ENCODE assay signal across 1 cellular context in the genomic region with DNA sequence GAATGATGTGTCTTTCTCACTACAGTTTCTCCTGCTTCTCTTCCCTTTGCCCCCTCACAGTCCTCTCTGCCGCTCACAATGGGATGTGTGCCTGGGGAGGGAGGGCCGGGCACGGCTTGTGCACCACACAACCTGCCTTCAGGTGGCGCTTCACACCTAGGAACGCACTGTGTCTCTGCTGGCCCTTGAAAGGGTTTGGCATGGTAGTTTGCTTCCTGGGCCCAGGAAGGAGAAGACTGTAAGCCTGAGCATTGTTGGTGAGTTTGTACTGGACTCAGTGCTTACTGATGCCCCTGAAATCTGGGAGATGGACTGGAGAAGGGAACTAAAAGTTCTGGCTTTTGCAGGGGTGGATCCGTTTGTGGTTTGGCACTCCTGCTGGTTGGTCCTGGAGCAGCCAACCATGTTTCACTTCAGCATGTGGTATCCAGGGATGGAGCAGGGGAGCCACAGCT.
TF ChIP-seq lines count a peak whose summit lies in the region.

No MANE protein-coding gene starts in this region.

TF ChIP-seq in HepG2, 621 proteins besides CTCF, POLR2A, EP300 and RAD21 (continued from another document and continues in another):
- TF ChIP-seq, protein P1, sequence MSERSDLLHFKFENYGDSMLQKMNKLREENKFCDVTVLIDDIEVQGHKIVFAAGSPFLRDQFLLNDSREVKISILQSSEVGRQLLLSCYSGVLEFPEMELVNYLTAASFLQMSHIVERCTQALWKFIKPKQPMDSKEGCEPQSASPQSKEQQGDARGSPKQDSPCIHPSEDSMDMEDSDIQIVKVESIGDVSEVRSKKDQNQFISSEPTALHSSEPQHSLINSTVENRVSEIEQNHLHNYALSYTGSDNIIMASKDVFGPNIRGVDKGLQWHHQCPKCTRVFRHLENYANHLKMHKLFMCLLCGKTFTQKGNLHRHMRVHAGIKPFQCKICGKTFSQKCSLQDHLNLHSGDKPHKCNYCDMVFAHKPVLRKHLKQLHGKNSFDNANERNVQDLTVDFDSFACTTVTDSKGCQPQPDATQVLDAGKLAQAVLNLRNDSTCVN (CRISPR knock-in tag; IDR thresholded peaks at IDR 0.05; ENCODE audit: borderline replicate concordance) = peak; percentile 81
- TF ChIP-seq, protein P2, sequence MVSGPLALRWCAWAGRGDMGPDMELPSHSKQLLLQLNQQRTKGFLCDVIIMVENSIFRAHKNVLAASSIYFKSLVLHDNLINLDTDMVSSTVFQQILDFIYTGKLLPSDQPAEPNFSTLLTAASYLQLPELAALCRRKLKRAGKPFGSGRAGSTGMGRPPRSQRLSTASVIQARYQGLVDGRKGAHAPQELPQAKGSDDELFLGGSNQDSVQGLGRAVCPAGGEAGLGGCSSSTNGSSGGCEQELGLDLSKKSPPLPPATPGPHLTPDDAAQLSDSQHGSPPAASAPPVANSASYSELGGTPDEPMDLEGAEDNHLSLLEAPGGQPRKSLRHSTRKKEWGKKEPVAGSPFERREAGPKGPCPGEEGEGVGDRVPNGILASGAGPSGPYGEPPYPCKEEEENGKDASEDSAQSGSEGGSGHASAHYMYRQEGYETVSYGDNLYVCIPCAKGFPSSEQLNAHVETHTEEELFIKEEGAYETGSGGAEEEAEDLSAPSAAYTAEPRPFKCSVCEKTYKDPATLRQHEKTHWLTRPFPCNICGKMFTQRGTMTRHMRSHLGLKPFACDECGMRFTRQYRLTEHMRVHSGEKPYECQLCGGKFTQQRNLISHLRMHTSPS (CRISPR knock-in tag; IDR thresholded peaks at IDR 0.05; ENCODE audit: low read depth) = no peak
- TF ChIP-seq ZNF24 (IDR thresholded peaks at IDR 0.05) = no peak
- TF ChIP-seq SALL1 (CRISPR knock-in tag; IDR thresholded peaks at IDR 0.05) = 0 out of 2 replicates have a peak, but pooled peaks have one; percentile 52
- 0 out of 2 replicates have a peak, but pooled peaks have one; percentile 18 for TF ChIP-seq CEBPG (CRISPR knock-in tag; IDR thresholded peaks at IDR 0.05)
- TF ChIP-seq, protein P3, sequence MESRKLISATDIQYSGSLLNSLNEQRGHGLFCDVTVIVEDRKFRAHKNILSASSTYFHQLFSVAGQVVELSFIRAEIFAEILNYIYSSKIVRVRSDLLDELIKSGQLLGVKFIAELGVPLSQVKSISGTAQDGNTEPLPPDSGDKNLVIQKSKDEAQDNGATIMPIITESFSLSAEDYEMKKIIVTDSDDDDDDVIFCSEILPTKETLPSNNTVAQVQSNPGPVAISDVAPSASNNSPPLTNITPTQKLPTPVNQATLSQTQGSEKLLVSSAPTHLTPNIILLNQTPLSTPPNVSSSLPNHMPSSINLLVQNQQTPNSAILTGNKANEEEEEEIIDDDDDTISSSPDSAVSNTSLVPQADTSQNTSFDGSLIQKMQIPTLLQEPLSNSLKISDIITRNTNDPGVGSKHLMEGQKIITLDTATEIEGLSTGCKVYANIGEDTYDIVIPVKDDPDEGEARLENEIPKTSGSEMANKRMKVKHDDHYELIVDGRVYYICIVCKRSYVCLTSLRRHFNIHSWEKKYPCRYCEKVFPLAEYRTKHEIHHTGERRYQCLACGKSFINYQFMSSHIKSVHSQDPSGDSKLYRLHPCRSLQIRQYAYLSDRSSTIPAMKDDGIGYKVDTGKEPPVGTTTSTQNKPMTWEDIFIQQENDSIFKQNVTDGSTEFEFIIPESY (CRISPR knock-in tag; IDR thresholded peaks at IDR 0.05) = 0 out of 2 replicates have a peak, but pooled peaks have one; percentile 9
- peak; percentile 67; the same call in 1 of the 2 replicates for TF ChIP-seq ERF (CRISPR knock-in tag; IDR thresholded peaks at IDR 0.05)
- no peak for TF ChIP-seq HNRNPLL (IDR thresholded peaks at IDR 0.05; ENCODE audit: low read depth, low read length, poor library complexity, severe bottlenecking)
- TF ChIP-seq TEAD3 (CRISPR knock-in tag; optimal IDR thresholded peaks at IDR 0.05; ENCODE audit: borderline replicate concordance) = peak; percentile 71
- no peak for TF ChIP-seq ZNF75D (CRISPR knock-in tag; IDR thresholded peaks at IDR 0.05; ENCODE audit: borderline replicate concordance)
- TF ChIP-seq ZNF530 (CRISPR knock-in tag; IDR thresholded peaks at IDR 0.05; ENCODE audit: low read depth) = no peak
- TF ChIP-seq, protein P4, sequence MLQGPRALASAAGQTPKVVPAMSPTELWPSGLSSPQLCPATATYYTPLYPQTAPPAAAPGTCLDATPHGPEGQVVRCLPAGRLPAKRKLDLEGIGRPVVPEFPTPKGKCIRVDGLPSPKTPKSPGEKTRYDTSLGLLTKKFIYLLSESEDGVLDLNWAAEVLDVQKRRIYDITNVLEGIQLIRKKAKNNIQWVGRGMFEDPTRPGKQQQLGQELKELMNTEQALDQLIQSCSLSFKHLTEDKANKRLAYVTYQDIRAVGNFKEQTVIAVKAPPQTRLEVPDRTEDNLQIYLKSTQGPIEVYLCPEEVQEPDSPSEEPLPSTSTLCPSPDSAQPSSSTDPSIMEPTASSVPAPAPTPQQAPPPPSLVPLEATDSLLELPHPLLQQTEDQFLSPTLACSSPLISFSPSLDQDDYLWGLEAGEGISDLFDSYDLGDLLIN (CRISPR knock-in tag; IDR thresholded peaks at IDR 0.05; ENCODE audit: borderline replicate concordance) = no peak
- TF ChIP-seq, protein P5, sequence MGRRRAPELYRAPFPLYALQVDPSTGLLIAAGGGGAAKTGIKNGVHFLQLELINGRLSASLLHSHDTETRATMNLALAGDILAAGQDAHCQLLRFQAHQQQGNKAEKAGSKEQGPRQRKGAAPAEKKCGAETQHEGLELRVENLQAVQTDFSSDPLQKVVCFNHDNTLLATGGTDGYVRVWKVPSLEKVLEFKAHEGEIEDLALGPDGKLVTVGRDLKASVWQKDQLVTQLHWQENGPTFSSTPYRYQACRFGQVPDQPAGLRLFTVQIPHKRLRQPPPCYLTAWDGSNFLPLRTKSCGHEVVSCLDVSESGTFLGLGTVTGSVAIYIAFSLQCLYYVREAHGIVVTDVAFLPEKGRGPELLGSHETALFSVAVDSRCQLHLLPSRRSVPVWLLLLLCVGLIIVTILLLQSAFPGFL (CRISPR knock-in tag; IDR thresholded peaks at IDR 0.05) = no peak
- TF ChIP-seq ZNF547 (CRISPR knock-in tag; IDR thresholded peaks at IDR 0.05) = peak; percentile 63; the same call in 1 of the 2 replicates
- no peak for TF ChIP-seq ZNF746 (CRISPR knock-in tag; IDR thresholded peaks at IDR 0.05)
- no peak for TF ChIP-seq ZNF337 (CRISPR knock-in tag; IDR thresholded peaks at IDR 0.05; ENCODE audit: borderline replicate concordance, low read depth)
- 0 out of 2 replicates have a peak, but pooled peaks have one; percentile 54 for TF ChIP-seq RFXAP (CRISPR knock-in tag; IDR thresholded peaks at IDR 0.05; ENCODE audit: borderline replicate concordance)
- no peak for TF ChIP-seq TGIF2 (CRISPR knock-in tag; IDR thresholded peaks at IDR 0.05)
- TF ChIP-seq SOX5 (CRISPR knock-in tag; IDR thresholded peaks at IDR 0.05; ENCODE audit: borderline replicate concordance) = 0 out of 2 replicates have a peak, but pooled peaks have one; percentile 17
- no peak for TF ChIP-seq FOXA1 (IDR thresholded peaks at IDR 0.05)
- TF ChIP-seq FOXA1 (CRISPR knock-in tag; IDR thresholded peaks at IDR 0.05) = 0 out of 2 replicates have a peak, but pooled peaks have one; percentile 1
- TF ChIP-seq CBX5 (CRISPR knock-in tag; IDR thresholded peaks at IDR 0.05; ENCODE audit: borderline replicate concordance) = 0 out of 2 replicates have a peak, but pooled peaks have one; percentile 57
- TF ChIP-seq, protein P6, sequence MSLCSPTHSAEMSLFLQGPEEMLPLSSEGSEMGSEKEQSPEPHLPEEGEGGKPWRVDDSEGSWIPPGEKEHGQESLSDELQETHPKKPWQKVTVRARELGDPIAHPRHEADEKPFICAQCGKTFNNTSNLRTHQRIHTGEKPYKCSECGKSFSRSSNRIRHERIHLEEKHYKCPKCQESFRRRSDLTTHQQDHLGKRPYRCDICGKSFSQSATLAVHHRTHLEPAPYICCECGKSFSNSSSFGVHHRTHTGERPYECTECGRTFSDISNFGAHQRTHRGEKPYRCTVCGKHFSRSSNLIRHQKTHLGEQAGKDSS (CRISPR knock-in tag; IDR thresholded peaks at IDR 0.05; ENCODE audit: borderline replicate concordance, low read depth) = 0 out of 2 replicates have a peak, but pooled peaks have one; percentile 63
- TF ChIP-seq SOX13 (IDR thresholded peaks at IDR 0.05) = no peak
- 0 out of 4 replicates have a peak, but pooled peaks of 1 of the 2 experiments have one; percentile 17 for TF ChIP-seq SOX13 (CRISPR knock-in tag; conservative IDR thresholded peaks at IDR 0.05 in 1 of 2, IDR thresholded peaks at IDR 0.05 in 1 of 2)
- TF ChIP-seq ZKSCAN5 (CRISPR knock-in tag; IDR thresholded peaks at IDR 0.05) = no peak
- TF ChIP-seq YEATS4 (CRISPR knock-in tag; IDR thresholded peaks at IDR 0.05; ENCODE audit: borderline replicate concordance) = no peak
- TF ChIP-seq, protein P7, sequence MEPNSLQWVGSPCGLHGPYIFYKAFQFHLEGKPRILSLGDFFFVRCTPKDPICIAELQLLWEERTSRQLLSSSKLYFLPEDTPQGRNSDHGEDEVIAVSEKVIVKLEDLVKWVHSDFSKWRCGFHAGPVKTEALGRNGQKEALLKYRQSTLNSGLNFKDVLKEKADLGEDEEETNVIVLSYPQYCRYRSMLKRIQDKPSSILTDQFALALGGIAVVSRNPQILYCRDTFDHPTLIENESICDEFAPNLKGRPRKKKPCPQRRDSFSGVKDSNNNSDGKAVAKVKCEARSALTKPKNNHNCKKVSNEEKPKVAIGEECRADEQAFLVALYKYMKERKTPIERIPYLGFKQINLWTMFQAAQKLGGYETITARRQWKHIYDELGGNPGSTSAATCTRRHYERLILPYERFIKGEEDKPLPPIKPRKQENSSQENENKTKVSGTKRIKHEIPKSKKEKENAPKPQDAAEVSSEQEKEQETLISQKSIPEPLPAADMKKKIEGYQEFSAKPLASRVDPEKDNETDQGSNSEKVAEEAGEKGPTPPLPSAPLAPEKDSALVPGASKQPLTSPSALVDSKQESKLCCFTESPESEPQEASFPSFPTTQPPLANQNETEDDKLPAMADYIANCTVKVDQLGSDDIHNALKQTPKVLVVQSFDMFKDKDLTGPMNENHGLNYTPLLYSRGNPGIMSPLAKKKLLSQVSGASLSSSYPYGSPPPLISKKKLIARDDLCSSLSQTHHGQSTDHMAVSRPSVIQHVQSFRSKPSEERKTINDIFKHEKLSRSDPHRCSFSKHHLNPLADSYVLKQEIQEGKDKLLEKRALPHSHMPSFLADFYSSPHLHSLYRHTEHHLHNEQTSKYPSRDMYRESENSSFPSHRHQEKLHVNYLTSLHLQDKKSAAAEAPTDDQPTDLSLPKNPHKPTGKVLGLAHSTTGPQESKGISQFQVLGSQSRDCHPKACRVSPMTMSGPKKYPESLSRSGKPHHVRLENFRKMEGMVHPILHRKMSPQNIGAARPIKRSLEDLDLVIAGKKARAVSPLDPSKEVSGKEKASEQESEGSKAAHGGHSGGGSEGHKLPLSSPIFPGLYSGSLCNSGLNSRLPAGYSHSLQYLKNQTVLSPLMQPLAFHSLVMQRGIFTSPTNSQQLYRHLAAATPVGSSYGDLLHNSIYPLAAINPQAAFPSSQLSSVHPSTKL (CRISPR knock-in tag; IDR thresholded peaks at IDR 0.05) = peak; percentile 20; the same call in 1 of the 2 replicates
- TF ChIP-seq ZNF816 (CRISPR knock-in tag; IDR thresholded peaks at IDR 0.05; ENCODE audit: borderline replicate concordance) = no peak
- 0 out of 2 replicates have a peak, but pooled peaks have one; percentile 54 for TF ChIP-seq MXD4 (CRISPR knock-in tag; IDR thresholded peaks at IDR 0.05)
- TF ChIP-seq, protein P8, sequence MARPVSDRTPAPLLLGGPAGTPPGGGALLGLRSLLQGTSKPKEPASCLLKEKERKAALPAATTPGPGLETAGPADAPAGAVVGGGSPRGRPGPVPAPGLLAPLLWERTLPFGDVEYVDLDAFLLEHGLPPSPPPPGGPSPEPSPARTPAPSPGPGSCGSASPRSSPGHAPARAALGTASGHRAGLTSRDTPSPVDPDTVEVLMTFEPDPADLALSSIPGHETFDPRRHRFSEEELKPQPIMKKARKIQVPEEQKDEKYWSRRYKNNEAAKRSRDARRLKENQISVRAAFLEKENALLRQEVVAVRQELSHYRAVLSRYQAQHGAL (CRISPR knock-in tag; IDR thresholded peaks at IDR 0.05; ENCODE audit: not compliant biosample characterization) = peak; percentile 8
- peak; percentile 21; the same call in 1 of the 2 replicates for TF ChIP-seq KDM5B (CRISPR knock-in tag; IDR thresholded peaks at IDR 0.05; ENCODE audit: borderline replicate concordance)
- no peak for TF ChIP-seq HOXA5 (CRISPR knock-in tag; IDR thresholded peaks at IDR 0.05)
- TF ChIP-seq, protein P9, sequence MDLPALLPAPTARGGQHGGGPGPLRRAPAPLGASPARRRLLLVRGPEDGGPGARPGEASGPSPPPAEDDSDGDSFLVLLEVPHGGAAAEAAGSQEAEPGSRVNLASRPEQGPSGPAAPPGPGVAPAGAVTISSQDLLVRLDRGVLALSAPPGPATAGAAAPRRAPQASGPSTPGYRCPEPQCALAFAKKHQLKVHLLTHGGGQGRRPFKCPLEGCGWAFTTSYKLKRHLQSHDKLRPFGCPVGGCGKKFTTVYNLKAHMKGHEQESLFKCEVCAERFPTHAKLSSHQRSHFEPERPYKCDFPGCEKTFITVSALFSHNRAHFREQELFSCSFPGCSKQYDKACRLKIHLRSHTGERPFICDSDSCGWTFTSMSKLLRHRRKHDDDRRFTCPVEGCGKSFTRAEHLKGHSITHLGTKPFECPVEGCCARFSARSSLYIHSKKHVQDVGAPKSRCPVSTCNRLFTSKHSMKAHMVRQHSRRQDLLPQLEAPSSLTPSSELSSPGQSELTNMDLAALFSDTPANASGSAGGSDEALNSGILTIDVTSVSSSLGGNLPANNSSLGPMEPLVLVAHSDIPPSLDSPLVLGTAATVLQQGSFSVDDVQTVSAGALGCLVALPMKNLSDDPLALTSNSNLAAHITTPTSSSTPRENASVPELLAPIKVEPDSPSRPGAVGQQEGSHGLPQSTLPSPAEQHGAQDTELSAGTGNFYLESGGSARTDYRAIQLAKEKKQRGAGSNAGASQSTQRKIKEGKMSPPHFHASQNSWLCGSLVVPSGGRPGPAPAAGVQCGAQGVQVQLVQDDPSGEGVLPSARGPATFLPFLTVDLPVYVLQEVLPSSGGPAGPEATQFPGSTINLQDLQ (CRISPR knock-in tag; IDR thresholded peaks at IDR 0.05) = no peak
- TF ChIP-seq, protein P10, sequence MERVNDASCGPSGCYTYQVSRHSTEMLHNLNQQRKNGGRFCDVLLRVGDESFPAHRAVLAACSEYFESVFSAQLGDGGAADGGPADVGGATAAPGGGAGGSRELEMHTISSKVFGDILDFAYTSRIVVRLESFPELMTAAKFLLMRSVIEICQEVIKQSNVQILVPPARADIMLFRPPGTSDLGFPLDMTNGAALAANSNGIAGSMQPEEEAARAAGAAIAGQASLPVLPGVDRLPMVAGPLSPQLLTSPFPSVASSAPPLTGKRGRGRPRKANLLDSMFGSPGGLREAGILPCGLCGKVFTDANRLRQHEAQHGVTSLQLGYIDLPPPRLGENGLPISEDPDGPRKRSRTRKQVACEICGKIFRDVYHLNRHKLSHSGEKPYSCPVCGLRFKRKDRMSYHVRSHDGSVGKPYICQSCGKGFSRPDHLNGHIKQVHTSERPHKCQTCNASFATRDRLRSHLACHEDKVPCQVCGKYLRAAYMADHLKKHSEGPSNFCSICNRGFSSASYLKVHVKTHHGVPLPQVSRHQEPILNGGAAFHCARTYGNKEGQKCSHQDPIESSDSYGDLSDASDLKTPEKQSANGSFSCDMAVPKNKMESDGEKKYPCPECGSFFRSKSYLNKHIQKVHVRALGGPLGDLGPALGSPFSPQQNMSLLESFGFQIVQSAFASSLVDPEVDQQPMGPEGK (CRISPR knock-in tag; IDR thresholded peaks at IDR 0.05) = peak; percentile 56
- 0 out of 2 replicates have a peak, but pooled peaks have one; percentile 52 for TF ChIP-seq MEF2D (CRISPR knock-in tag; IDR thresholded peaks at IDR 0.05)
- peak; percentile 46; the same call in 1 of the 2 replicates for TF ChIP-seq KAT8 (CRISPR knock-in tag; IDR thresholded peaks at IDR 0.05)
- peak; percentile 34; the same call in 1 of the 2 replicates for TF ChIP-seq RXRB (CRISPR knock-in tag; IDR thresholded peaks at IDR 0.05; ENCODE audit: borderline replicate concordance)
- TF ChIP-seq, protein P11, sequence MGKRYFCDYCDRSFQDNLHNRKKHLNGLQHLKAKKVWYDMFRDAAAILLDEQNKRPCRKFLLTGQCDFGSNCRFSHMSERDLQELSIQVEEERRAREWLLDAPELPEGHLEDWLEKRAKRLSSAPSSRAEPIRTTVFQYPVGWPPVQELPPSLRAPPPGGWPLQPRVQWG (CRISPR knock-in tag; IDR thresholded peaks at IDR 0.05; ENCODE audit: borderline replicate concordance, low read depth) = no peak
